25 cellular contexts compared by ENCODE assay signal in genomic region chr2:33022395-33022985, GRCh38.
DNase-seq lines count a peak whose midpoint lies in the region; ATAC-seq and TF ChIP-seq lines count a peak whose summit lies in the region.
"Had no signal": no experiment of that assay in that cellular context is flagged by ENCODE, and none has a peak within 500 bp of the region (broad histone marks: within the 10 kb centered on the region; RNA-seq: fewer than 3 reads in every experiment).

No MANE protein-coding gene starts in this region.

- ATAC-seq in left cardiac atrium (no peak), thoracic aorta (ENCODE audit: insufficient number of reproducible peaks, low FRiP score, low read depth) (no peak), HG02588 (IDR thresholded peaks at IDR 0.05; ENCODE audit: unreplicated experiment) (no peak)
- ATAC-seq: stimulated activated naive CD8-positive, alpha-beta T cell treated with anti-CD3 and anti-CD28 coated beads, Interleukin-15, amount 100 ng/mL, for 72 hours; T-cell; upper lobe of right lung had no signal

- H3K4me3 Mint-ChIP-seq in nephron: peak overlapping the region in 1 of 3 experiments; percentile 0
- H3K4me3 Mint-ChIP-seq: activated CD4-positive, alpha-beta T cell treated with anti-CD3 and anti-CD28 coated beads, Interleukin-2, amount 10 ng/mL, durations not matched to agents 7 days and 5 days; activated naive CD8-positive, alpha-beta T cell treated with anti-CD3 and anti-CD28 coated beads for 36 hours; activated T-helper 17 cell treated with anti-CD3 and anti-CD28 coated beads, Interleukin-2, amount 50 U/mL, for 72 hours; naive B cell; stimulated activated naive CD8-positive, alpha-beta T cell treated with anti-CD3 and anti-CD28 coated beads, Interleukin-15, amount 100 ng/mL, for 72 hours; T-cell had no signal

- H3K36me3 ChIP-seq in cardiac muscle cell (peaks cover 12% of the 10 kb centered on the region), thoracic aorta (no peaks in the 10 kb centered on the region)
- H3K36me3 ChIP-seq: BLaER1 treated with 17β-estradiol and CSF1 and Interleukin-3, amounts not matched to agents 10 nM and 100 nM; ovary; upper lobe of right lung had no signal

- intact Hi-C loops in left cardiac atrium (cut with DNase I): loop anchor here in 1 of 2 donors (10.0 kb wide), 1 partner anchor 248 kb away; no protein-coding TSS in a partner anchor

- H3K4me1 Mint-ChIP-seq in nephron: peaks cover 52% of the 10 kb centered on the region
- H3K4me1 Mint-ChIP-seq: activated CD4-positive, alpha-beta T cell treated with anti-CD3 and anti-CD28 coated beads, Interleukin-2, amount 10 ng/mL, durations not matched to agents 7 days and 5 days; activated naive CD8-positive, alpha-beta T cell treated with anti-CD3 and anti-CD28 coated beads for 36 hours; activated T-helper 17 cell treated with anti-CD3 and anti-CD28 coated beads, Interleukin-2, amount 50 U/mL, for 72 hours; naive B cell; stimulated activated naive CD8-positive, alpha-beta T cell treated with anti-CD3 and anti-CD28 coated beads, Interleukin-15, amount 100 ng/mL, for 72 hours; T-cell had no signal

- peaks cover 9% of the 10 kb centered on the region for H3K36me3 Mint-ChIP-seq in nephron (ENCODE audit: low read depth)
- H3K36me3 Mint-ChIP-seq: activated naive CD8-positive, alpha-beta T cell treated with anti-CD3 and anti-CD28 coated beads for 36 hours; naive B cell; T-cell had no signal

- H3K27ac ChIP-seq in cardiac muscle cell (peak overlapping the region; percentile 94), coronary artery (peak overlapping the region; percentile 60 to 76), thoracic aorta (peak overlapping the region; percentile 2 to 45), substantia nigra (ENCODE audit: low read depth, low read length, poor library complexity, severe bottlenecking) (no peak overlapping the region)
- H3K27ac ChIP-seq: BLaER1 treated with 17β-estradiol and CSF1 and Interleukin-3, amounts not matched to agents 10 nM and 100 nM; ovary; upper lobe of right lung had no signal

- H3K4me3 ChIP-seq in cardiac muscle cell (no peak overlapping the region), coronary artery (no peak overlapping the region), thoracic aorta (no peak overlapping the region)
- H3K4me3 ChIP-seq: BLaER1 treated with 17β-estradiol and CSF1 and Interleukin-3, amounts not matched to agents 10 nM and 100 nM; ovary; skin epidermis; upper lobe of right lung had no signal

- H3K4me1 ChIP-seq in cardiac muscle cell (ENCODE audit: low read depth) (peaks cover 55% of the 10 kb centered on the region), thoracic aorta (ENCODE audit: control insufficient read depth in 1 of 2, low read depth in 2 of 2) (peaks cover 10 to 31% of the 10 kb centered on the region in 2 donors)
- H3K4me1 ChIP-seq: BLaER1 treated with 17β-estradiol and CSF1 and Interleukin-3, amounts not matched to agents 10 nM and 100 nM; upper lobe of right lung had no signal

- H3K27me3 Mint-ChIP-seq in nephron (ENCODE audit: low read depth): no peaks in the 10 kb centered on the region

- H3K9me3 ChIP-seq in cardiac muscle cell (ENCODE audit: low read depth) (no peaks in the 10 kb centered on the region), thoracic aorta (no peaks in the 10 kb centered on the region)
- H3K9me3 ChIP-seq: ovary, upper lobe of right lung had no signal

- peaks cover 7% of the 10 kb centered on the region for H3K9me3 Mint-ChIP-seq in nephron
- H3K9me3 Mint-ChIP-seq: activated CD4-positive, alpha-beta T cell treated with anti-CD3 and anti-CD28 coated beads, Interleukin-2, amount 10 ng/mL, durations not matched to agents 7 days and 5 days; activated naive CD8-positive, alpha-beta T cell treated with anti-CD3 and anti-CD28 coated beads for 36 hours; stimulated activated naive CD8-positive, alpha-beta T cell treated with anti-CD3 and anti-CD28 coated beads, Interleukin-15, amount 100 ng/mL, for 72 hours had no signal

- peak overlapping the region; percentile 62 to 95 (median 75) for H3K27ac Mint-ChIP-seq in nephron
- H3K27ac Mint-ChIP-seq: activated CD4-positive, alpha-beta T cell treated with anti-CD3 and anti-CD28 coated beads, Interleukin-2, amount 10 ng/mL, durations not matched to agents 7 days and 5 days; activated naive CD8-positive, alpha-beta T cell treated with anti-CD3 and anti-CD28 coated beads for 36 hours; activated T-helper 17 cell treated with anti-CD3 and anti-CD28 coated beads, Interleukin-2, amount 50 U/mL, for 72 hours; naive B cell; stimulated activated naive CD8-positive, alpha-beta T cell treated with anti-CD3 and anti-CD28 coated beads, Interleukin-15, amount 100 ng/mL, for 72 hours; T-cell had no signal

- DNase-seq in cardiac muscle cell (ENCODE audit: low read depth in 1 of 2, low spot score in 1 of 2) (no peak), left cardiac atrium (no peak), coronary artery (ENCODE audit: low spot score) (no peak), thoracic aorta (ENCODE audit: low spot score) (no peak), substantia nigra (lab: John Stamatoyannopoulos, UW) (no peak), NCI-H510A (lab: John Stamatoyannopoulos, UW) (no peak)
- DNase-seq: activated CD4-positive, alpha-beta T cell treated with anti-CD3 and anti-CD28 coated beads, Interleukin-2, amount 10 ng/mL, durations not matched to agents 7 days and 5 days; activated naive CD8-positive, alpha-beta T cell treated with anti-CD3 and anti-CD28 coated beads for 36 hours; cortex of kidney; H7; islet precursor cell; naive B cell; NCI-H1092 treated with DMSO at 0.1 percent for 48 hours; NCI-H2107; NCI-H524 treated with DMSO at 0.1 percent for 48 hours; ovary; stimulated activated CD4-positive, alpha-beta T cell treated with anti-CD3 and anti-CD28 coated beads, Interleukin-4, amount 100 ng/mL, for 1 hour; stimulated activated naive CD8-positive, alpha-beta T cell treated with anti-CD3 and anti-CD28 coated beads, Interleukin-15, amount 100 ng/mL, for 72 hours; T-cell; upper lobe of right lung had no signal

- TF ChIP-seq CTCF in cardiac muscle cell (IDR thresholded peaks at IDR 0.05; ENCODE audit: low read depth, low read length) (no peak), coronary artery (IDR thresholded peaks at IDR 0.05) (no peak), nephron (IDR thresholded peaks at IDR 0.05; ENCODE audit: unreplicated experiment in 3 of 3) (no peak), thoracic aorta (IDR thresholded peaks at IDR 0.05) (no peak)

- no peaks in the 10 kb centered on the region for H3K27me3 ChIP-seq in cardiac muscle cell
- H3K27me3 ChIP-seq in thoracic aorta (replicated peaks; ENCODE audit: insufficient read depth): no peaks in the 10 kb centered on the region
- H3K27me3 ChIP-seq: BLaER1 treated with 17β-estradiol and CSF1 and Interleukin-3, amounts not matched to agents 10 nM and 100 nM; ovary; upper lobe of right lung had no signal
